ENCODE assay signal across 8 cellular contexts in genomic region chr3:183085634-183086390, GRCh38. TPM values are rescaled to one million over a fixed set of nuclear protein-coding genes. Genes with fewer than 3 reads are reported as not detected.
DNase-seq lines count a peak whose midpoint lies in the region; ATAC-seq and TF ChIP-seq lines count a peak whose summit lies in the region.

No MANE protein-coding gene starts in this region.

- peak; percentile 79 for TF ChIP-seq CTCF in H9 (conservative IDR thresholded peaks at IDR 0.05)
- TF ChIP-seq CTCF in WTC11 (IDR thresholded peaks at IDR 0.05), result peak; percentile 70
- TF ChIP-seq CTCF in left lung (IDR thresholded peaks at IDR 0.05), result peak; percentile 34 to 42
- peak in 1 of 4 experiments; percentile 14 for TF ChIP-seq CTCF in gastroesophageal sphincter (IDR thresholded peaks at IDR 0.05)

- H2BK5ac ChIP-seq in H9 (ENCODE audit: insufficient read length, low read length), result no peak overlapping the region

- no peak overlapping the region for H3K9ac ChIP-seq in H9 (ENCODE audit: extremely low read depth, insufficient read length, low read length)

- ATAC-seq in WTC11, result peak; percentile 93
- peak; percentile 11 for ATAC-seq in left lung
- no peak for ATAC-seq in HG02840 (IDR thresholded peaks at IDR 0.05; ENCODE audit: low FRiP score, unreplicated experiment)
- ATAC-seq in gastroesophageal sphincter, result no peak
- ATAC-seq in HG03175 (IDR thresholded peaks at IDR 0.05; ENCODE audit: unreplicated experiment), result no peak

- H3K23me2 ChIP-seq in H9 (ENCODE audit: insufficient read length, low read depth, low read length, poor library complexity, severe bottlenecking), result no peaks in the 10 kb centered on the region

- no peaks in the 10 kb centered on the region for H4K20me1 ChIP-seq in H9 (ENCODE audit: control insufficient read depth, insufficient read depth, insufficient read length)

- H3K36me3 ChIP-seq in left lung (peaks cover 0 to 91% of the 10 kb centered on the region in 2 donors), gastroesophageal sphincter (peaks cover 0 to 97% of the 10 kb centered on the region in 2 donors)

- no peak overlapping the region for H2BK12ac ChIP-seq in H9 (ENCODE audit: insufficient read length, low read depth, low read length)

- no peak overlapping the region for H3K4me3 ChIP-seq in left lung
- H3K4me3 ChIP-seq in gastroesophageal sphincter, result no peak overlapping the region

- H3K4me1 Mint-ChIP-seq in H9 (peaks cover 0 to 8% of the 10 kb centered on the region in 2 experiments; a peak in 3 of 4 replicates), WTC11 (0 out of 2 replicates have a peak, but pooled peaks cover 8% of the 10 kb centered on the region)

- no peaks in the 10 kb centered on the region for H3K79me2 ChIP-seq in H9 (ENCODE audit: insufficient read depth, low read length)

- no peaks in the 10 kb centered on the region for H3K9me3 ChIP-seq in H9 (ENCODE audit: control insufficient read depth, low read depth, low read length)
- H3K9me3 ChIP-seq in left lung, result no peaks in the 10 kb centered on the region
- H3K9me3 ChIP-seq in gastroesophageal sphincter, result no peaks in the 10 kb centered on the region

- H3K27me3 Mint-ChIP-seq in H9 (ENCODE audit: low read depth) (no peaks in the 10 kb centered on the region), WTC11 (ENCODE audit: low read depth) (no peaks in the 10 kb centered on the region)

- H3K14ac ChIP-seq in H9 (ENCODE audit: insufficient read depth, low read length), result no peak overlapping the region

- H2AK5ac ChIP-seq in H9 (ENCODE audit: insufficient read length, low read length), result no peak overlapping the region

- no peak overlapping the region for H4K8ac ChIP-seq in H9 (replicated peaks; ENCODE audit: insufficient read length, low read depth, low read length)

- intact Hi-C loops in left lung (cut with DNase I), result no loop called here

- no peak overlapping the region for H2BK120ac ChIP-seq in H9 (ENCODE audit: low read depth, low read length, poor library complexity, severe bottlenecking)

- H3K4me2 ChIP-seq in H9 (ENCODE audit: insufficient read depth, insufficient read length, low read length), result no peak overlapping the region

- H3K4me3 Mint-ChIP-seq in H9 (no peak overlapping the region), WTC11 (no peak overlapping the region)

- no CpG with 5 or more reads among the region's 9 CpGs for WGBS in H9 (ENCODE audit: extremely low coverage, insufficient read length, low lambda C conversion rate)
- WGBS in gastroesophageal sphincter (ENCODE audit: low coverage in 1 of 2), 2 donors, result 72 to 75% methylated on average over 5 to 6 of the region's 9 CpGs

- H3K4me1 ChIP-seq in H9 (ENCODE audit: insufficient read depth, low read length), result no peaks in the 10 kb centered on the region
- H3K4me1 ChIP-seq in left lung, result no peaks in the 10 kb centered on the region
- peaks cover 0 to 4% (median 0%) of the 10 kb centered on the region in 3 donors for H3K4me1 ChIP-seq in gastroesophageal sphincter

- H2BK15ac ChIP-seq in H9 (ENCODE audit: low read depth, low read length), result no peak overlapping the region

- no peak overlapping the region for H4K5ac ChIP-seq in H9 (ENCODE audit: insufficient read length, low read depth, low read length)

- H3K27ac ChIP-seq in H9 (ENCODE audit: insufficient read length, low read depth, low read length), result no peak overlapping the region
- no peak overlapping the region for H3K27ac ChIP-seq in left lung
- H3K27ac ChIP-seq in gastroesophageal sphincter, result no peak overlapping the region

- no peak overlapping the region for H3K4ac ChIP-seq in H9 (ENCODE audit: low read depth, low read length)

- DNase-seq in COLO668 (lab: John Stamatoyannopoulos, UW; ENCODE audit: unreplicated experiment) (peak; percentile 9), H9 (peak; percentile 75), WTC11 (ENCODE audit: low spot score) (peak; percentile 73), left lung (peak in 1 of 2 donors; percentile 47)
- no peak for DNase-seq in activated CD4-positive, CD25-positive, alpha-beta regulatory T cell (lab: John Stamatoyannopoulos, UW)

- peaks cover 2 to 3% of the 10 kb centered on the region in 2 experiments; a peak in 3 of 5 replicates for H3K9me3 Mint-ChIP-seq in H9
- peaks cover 10% of the 10 kb centered on the region for H3K9me3 Mint-ChIP-seq in WTC11

- CTCF ChIA-PET in WTC11 (lab: Charles Lee), result interaction anchor here (0.7 to 4.1 kb wide), 28 partner anchors 8 to 739 kb away, joined by 3 to 45 read pairs (median 5); partner anchors contain the start of genes MAP6D1 and MCCC1

- H3T11ph ChIP-seq in H9 (ENCODE audit: low read length), result no peak overlapping the region

- no peak for TF ChIP-seq POLR2A in gastroesophageal sphincter (IDR thresholded peaks at IDR 0.05)

- no peak overlapping the region for H4K91ac ChIP-seq in H9 (ENCODE audit: insufficient read length, low read depth, low read length)

- no peak overlapping the region for H3K18ac ChIP-seq in H9 (ENCODE audit: insufficient read length, low read depth, low read length)

- H3K27ac Mint-ChIP-seq in H9, result peak overlapping the region in 2 of 3 experiments; percentile 8 to 15; a peak in 3 of 7 replicates
- H3K27ac Mint-ChIP-seq in WTC11, result peak overlapping the region; percentile 90

- no peak overlapping the region for H2AFZ ChIP-seq in H9 (ENCODE audit: low read length)

- H3K56ac ChIP-seq in H9 (ENCODE audit: insufficient read length, low read depth, low read length), result no peak overlapping the region

- peaks cover 28 to 60% (median 56%) of the 10 kb centered on the region in 3 experiments for H3K36me3 Mint-ChIP-seq in H9 (ENCODE audit: insufficient read depth in 1 of 3, low read depth in 3 of 3)
- peaks cover 43% of the 10 kb centered on the region for H3K36me3 Mint-ChIP-seq in WTC11

- H3K27me3 ChIP-seq in H9 (ENCODE audit: insufficient read depth, low read length) (no peaks in the 10 kb centered on the region), left lung (no peaks in the 10 kb centered on the region), gastroesophageal sphincter (no peaks in the 10 kb centered on the region)

- no peak for TF ChIP-seq EP300 in gastroesophageal sphincter (IDR thresholded peaks at IDR 0.05)

- no peak overlapping the region for H3K23ac ChIP-seq in H9 (ENCODE audit: insufficient read length, low read depth, low read length)

- no peak overlapping the region for H2BK20ac ChIP-seq in H9 (ENCODE audit: low read depth, low read length, poor library complexity, severe bottlenecking)

- POLR2A ChIA-PET in WTC11 (lab: Charles Lee), result interaction anchor here (0.5 to 1.1 kb wide), 2 partner anchors 11 to 85 kb away, joined by 3 read pairs; no protein-coding TSS in a partner anchor

- no peaks in the 10 kb centered on the region for H3K79me1 ChIP-seq in H9 (ENCODE audit: insufficient read depth, low read depth, low read length, poor library complexity, severe bottlenecking)

TF ChIP-seq in WTC11, 78 proteins besides CTCF, POLR2A, EP300 and RAD21:
- TF ChIP-seq ERG (CRISPR knock-in tag; IDR thresholded peaks at IDR 0.05), result peak; percentile 57; the same call in 1 of the 2 replicates
- TF ChIP-seq TEAD1 (CRISPR knock-in tag; IDR thresholded peaks at IDR 0.05), result no peak

RNA-seq across cellular contexts. Expression of gene MCCC1, which starts 13.5 kb away (rescaled TPM):
- total RNA-seq in H9 (2021), result 18.3 and 21.1 TPM in 2 replicates
- total RNA-seq in WTC11 (2021), result 19.5 to 21.9 TPM (median 19.9 TPM) in 3 replicates
- total RNA-seq in left lung, result 10 to 100 TPM; 45.4 to 61.8 TPM
- total RNA-seq in gastroesophageal sphincter, result 10 to 100 TPM; 32.2 to 44.4 (median 33.0) TPM

Comparison
In these comparisons a context has a peak if more than half of its experiments do, and no peak if none do; other contexts are left out.
1. DNase-seq: peak in COLO668 (single experiment), H9 (single experiment) and WTC11 (single experiment); none in activated CD4-positive, CD25-positive, alpha-beta regulatory T cell (0 of 4).
2. ATAC-seq: peak in WTC11 (single experiment) and left lung (single experiment); none in HG02840 (single experiment), gastroesophageal sphincter (single experiment) and HG03175 (single experiment).